12 cellular contexts compared by ENCODE assay signal in the genomic region with DNA sequence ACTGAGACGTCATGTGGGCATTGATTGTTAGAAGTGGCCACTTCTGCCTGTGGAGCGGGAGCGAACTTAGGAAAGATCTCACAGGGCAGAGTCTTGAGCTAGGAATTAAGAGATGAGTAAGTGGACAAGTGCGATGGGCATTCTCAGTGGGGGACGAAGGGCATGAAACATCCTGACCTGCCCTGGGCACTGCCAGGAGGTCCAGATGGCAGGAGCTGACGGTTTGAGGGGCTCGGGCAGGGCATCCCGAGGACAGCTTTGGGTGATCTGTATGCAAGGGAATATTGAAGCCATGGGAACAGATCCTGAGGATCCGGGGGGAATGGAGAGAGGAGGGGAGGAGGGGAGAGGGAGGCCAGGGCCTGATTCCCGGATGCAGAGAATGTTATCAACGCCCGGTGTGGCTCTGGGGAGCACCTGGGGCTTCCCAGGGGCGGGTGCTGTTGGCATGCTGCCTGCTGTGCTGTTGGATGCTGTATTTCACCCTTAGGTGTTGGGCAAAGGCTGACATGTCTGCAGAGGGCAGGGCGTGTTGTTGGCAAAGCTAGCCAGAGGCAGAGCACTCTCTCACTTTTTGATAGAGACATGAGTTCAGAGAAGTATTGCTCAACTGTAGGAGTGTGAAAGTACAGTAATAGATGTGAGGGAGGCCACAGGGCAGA. TPM values are rescaled to one million over a fixed set of nuclear protein-coding genes. Genes with fewer than 3 reads are reported as not detected.
DNase-seq lines count a peak whose midpoint lies in the region; ATAC-seq and TF ChIP-seq lines count a peak whose summit lies in the region.
"Not testable (repeated sequence)": the region's sequence is repeated elsewhere in the genome, so short reads cannot be mapped to it uniquely, and the experiment has no call there.
"Had no signal": no experiment of that assay in that cellular context is flagged by ENCODE, and none has a peak within 500 bp of the region (broad histone marks: within the 10 kb centered on the region; RNA-seq: fewer than 3 reads in every experiment).

No MANE protein-coding gene starts in this region.

- peak; percentile 50 for ATAC-seq in GM21381 (IDR thresholded peaks at IDR 0.05; ENCODE audit: unreplicated experiment)
- ATAC-seq in RWPE2 (ENCODE audit: low read depth), result peak; percentile 94
- ATAC-seq in stimulated activated naive CD8-positive, alpha-beta T cell treated with anti-CD3 and anti-CD28 coated beads, Interleukin-15, Interleukin-2, amounts not matched to agents 100 U/mL and 50 U/mL, for 24 hours, result peak; percentile 31

- not testable (repeated sequence) for H3K27me3 ChIP-seq in RWPE2 (ENCODE audit: insufficient read depth, poor library complexity, severe bottlenecking); right atrium auricular region; mucosa of rectum (ENCODE audit: control insufficient read depth in 2 of 2, insufficient read depth in 2 of 2, low read length in 2 of 2)

- TF ChIP-seq CTCF in RWPE2 (IDR thresholded peaks at IDR 0.05; ENCODE audit: poor library complexity, severe bottlenecking); epithelial cell of proximal tubule (conservative IDR thresholded peaks at IDR 0.05; ENCODE audit: low read depth, low read length); right atrium auricular region (IDR thresholded peaks at IDR 0.05): not testable (repeated sequence)

- not testable (repeated sequence) for H3K36me3 ChIP-seq in RWPE2 (ENCODE audit: low read depth); right atrium auricular region; mucosa of rectum (ENCODE audit: control insufficient read depth in 2 of 2, insufficient read depth in 2 of 2, low read length in 2 of 2)

- not testable (repeated sequence) for H3K9ac ChIP-seq in mucosa of rectum (ENCODE audit: low read depth in 1 of 2, low read length in 2 of 2)

- DNase-seq in AG08396 (ENCODE audit: low spot score) (peak; percentile 2), NCI-H1105 treated with DMSO at 0.1 percent for 48 hours (lab: John Stamatoyannopoulos, UW) (peak; percentile 46), RWPE2 (ENCODE audit: low spot score) (peak; percentile 83), epithelial cell of proximal tubule (ENCODE audit: low read depth) (peak; percentile 6), right atrium auricular region (ENCODE audit: low spot score) (peak; percentile 63)
- peak; percentile 24 for DNase-seq in stimulated activated naive CD8-positive, alpha-beta T cell treated with anti-CD3 and anti-CD28 coated beads, Interleukin-15, Interleukin-2, amounts not matched to agents 100 U/mL and 50 U/mL, for 24 hours

- not testable (repeated sequence) for H3K27ac ChIP-seq in RWPE2 (ENCODE audit: poor library complexity, severe bottlenecking); right atrium auricular region
- H3K27ac ChIP-seq in mucosa of rectum (ENCODE audit: low read depth in 2 of 2, low read length in 2 of 2), result peak overlapping the region; percentile 6 to 16

- not testable (repeated sequence) for H3K4me1 ChIP-seq in RWPE2 (ENCODE audit: insufficient read depth, poor library complexity, severe bottlenecking); right atrium auricular region; mucosa of rectum (ENCODE audit: control insufficient read depth in 2 of 2, insufficient read depth in 2 of 2, low read length in 2 of 2)

- not testable (repeated sequence) for H3K9me3 ChIP-seq in RWPE2 (ENCODE audit: severe bottlenecking); right atrium auricular region; mucosa of rectum (ENCODE audit: control insufficient read depth in 2 of 2, low read length in 2 of 2)

- H3K4me3 ChIP-seq in RWPE2 (ENCODE audit: severe bottlenecking); epithelial cell of proximal tubule (ENCODE audit: low read depth, low read length); right atrium auricular region; mucosa of rectum (ENCODE audit: low read length in 2 of 2): not testable (repeated sequence)

RNA-seq across cellular contexts. Expression of gene DTX2, which starts 6.4 kb away (rescaled TPM):
- total RNA-seq in epithelial cell of proximal tubule, result 11.5 and 12.3 TPM in 2 replicates
- total RNA-seq in right atrium auricular region, result 10 to 100 TPM in 1 of 2 donors, 1 to 10 TPM in 1; 7.9 to 18.9 TPM

RNA-seq across cellular contexts. Expression of gene UPK3B, which starts 42.5 kb away (rescaled TPM):
- not detected in 2 replicates for total RNA-seq in epithelial cell of proximal tubule
- total RNA-seq in right atrium auricular region, result 100 to 1,000 TPM in 1 of 2 donors, 10 to 100 TPM in 1; 78.8 to 126 TPM
- total RNA-seq: activated naive CD8-positive, alpha-beta T cell treated with anti-CD3 and anti-CD28 coated beads for 36 hours; kidney epithelial cell; occipital lobe had no signal

RNA-seq across cellular contexts. Expression of gene ZP3, which starts 43.1 kb away (rescaled TPM):
- total RNA-seq in epithelial cell of proximal tubule (0.87 and 4.7 TPM in 2 replicates), right atrium auricular region (1 to 10 TPM; 2.4 to 3.4 TPM)

RNA-seq across cellular contexts. Expression of gene SSC4D, which starts 58.4 kb away (rescaled TPM):
- total RNA-seq in epithelial cell of proximal tubule (1.2 and 2.1 TPM in 2 replicates), right atrium auricular region (under 1 TPM; 0.35 to 0.37 TPM)
- total RNA-seq: vagina had no signal

Comparison
In these comparisons a context has a peak if more than half of its experiments do, and no peak if none do; other contexts are left out.
1. DNase-seq: peak in every context shown above with its lines; median percentile 83 in RWPE2; 63 in right atrium auricular region; 46 in NCI-H1105 treated with DMSO at 0.1 percent for 48 hours; 24 in stimulated activated naive CD8-positive, alpha-beta T cell treated with anti-CD3 and anti-CD28 coated beads, Interleukin-15, Interleukin-2, amounts not matched to agents 100 U/mL and 50 U/mL, for 24 hours; 6 in epithelial cell of proximal tubule; 2 in AG08396.
2. ATAC-seq: peak in every context shown above with its lines; median percentile 94 in RWPE2; 50 in GM21381; 31 in stimulated activated naive CD8-positive, alpha-beta T cell treated with anti-CD3 and anti-CD28 coated beads, Interleukin-15, Interleukin-2, amounts not matched to agents 100 U/mL and 50 U/mL, for 24 hours.
3. RNA of gene UPK3B, which starts 42.5 kb away (total RNA-seq): 78.8 to 126 TPM in right atrium auricular region; not detected in epithelial cell of proximal tubule; every median in the first group is over 10 times any median in the second.